ENCODE assay signal across 8 cellular contexts in the genomic region with DNA sequence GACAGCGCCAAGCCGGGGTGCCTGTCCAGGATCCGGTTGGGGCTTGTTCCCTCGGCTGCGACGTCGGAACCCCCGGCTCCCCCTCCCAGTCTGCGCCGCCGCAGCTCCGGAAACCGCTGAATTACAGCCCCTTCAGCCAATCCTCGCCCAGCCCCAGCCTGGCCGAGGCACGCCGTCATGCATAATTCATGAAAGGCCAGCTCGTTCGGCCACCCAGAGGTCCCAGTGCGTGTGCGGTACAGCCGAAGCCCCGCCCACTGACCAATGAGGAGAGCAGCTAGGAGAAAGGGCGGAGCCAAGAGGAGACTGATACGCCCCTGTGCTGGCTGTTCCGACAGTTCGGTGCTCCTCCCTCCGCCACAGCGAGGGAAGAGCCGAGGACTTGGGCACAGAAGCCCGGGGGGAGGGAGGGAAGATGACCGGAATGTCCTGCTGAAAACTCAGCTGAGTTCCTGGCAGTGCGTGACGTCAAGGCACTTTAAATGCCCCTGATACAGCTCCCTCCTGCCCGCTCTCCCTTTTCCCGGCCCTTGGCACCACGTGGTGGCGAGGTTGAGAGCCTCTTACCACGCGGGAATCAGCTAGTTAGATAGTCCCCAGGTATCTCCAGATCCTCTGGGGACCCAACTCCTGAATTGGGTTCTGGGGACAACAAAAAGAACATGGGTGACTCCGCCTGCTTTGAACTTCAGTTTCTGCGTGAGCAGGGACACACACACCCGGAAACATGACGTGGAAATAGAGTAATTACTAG. TPM values are rescaled to one million over a fixed set of nuclear protein-coding genes. Genes with fewer than 3 reads are reported as not detected.
DNase-seq lines count a peak whose midpoint lies in the region; ATAC-seq and TF ChIP-seq lines count a peak whose summit lies in the region.

A gene (minus strand): TSS at position 62 of the 754 bp plus-strand sequence. CDS start 39,926 bp downstream, outside the sequence.

- intact Hi-C loops in left lung (cut with DNase I): no loop called here

- H3K9me3 ChIP-seq in left lung: no peaks in the 10 kb centered on the region

- peak within 1 kb of the TSS; percentile 92 for H3K27ac ChIP-seq in C4-2B
- peak within 1 kb of the TSS; percentile 100 for H3K27ac ChIP-seq in left lung

- peaks cover 18 to 53% of the 10 kb centered on the region in 2 donors for H3K4me1 ChIP-seq in left lung

- H3K36me3 ChIP-seq in left lung: peaks cover 0 to 4% of the 10 kb centered on the region in 2 donors

- H3K4me3 ChIP-seq in left lung: peak within 1 kb of the TSS; percentile 98 to 99

- peak; percentile 100 for DNase-seq in NCI-H774 (lab: John Stamatoyannopoulos, UW)
- DNase-seq in activated CD4-positive, alpha-beta T cell treated with anti-CD3 and anti-CD28 coated beads, Interleukin-2, amount 50 U/mL, for 48 hours: peak; percentile 100
- DNase-seq in dermis blood vessel endothelial cell: peak; percentile 100
- DNase-seq in left lung: peak; percentile 99 to 100
- peak; percentile 100 for DNase-seq in stimulated activated CD4-positive, alpha-beta T cell treated with anti-CD3 and anti-CD28 coated beads, Interleukin-2, amount 100 ng/mL, for 48 hours

- no peaks in the 10 kb centered on the region for H3K27me3 ChIP-seq in left lung

- peak; percentile 88 for ATAC-seq in GM19395 (IDR thresholded peaks at IDR 0.05; ENCODE audit: unreplicated experiment)
- ATAC-seq in HG03565 (IDR thresholded peaks at IDR 0.05; ENCODE audit: unreplicated experiment): peak; percentile 88
- ATAC-seq in left lung: peak; percentile 95

- TF ChIP-seq CTCF in C4-2B (conservative IDR thresholded peaks at IDR 0.05): no peak
- TF ChIP-seq CTCF in left lung (IDR thresholded peaks at IDR 0.05): peak in 1 of 2 donors; percentile 10

RNA-seq across cellular contexts. Expression of the gene that starts here (rescaled TPM):
- 131 and 179 TPM in 2 replicates for total RNA-seq in dermis blood vessel endothelial cell
- 100 to 1,000 TPM; 229 to 271 TPM for total RNA-seq in left lung

Comparison
In these comparisons a context has a peak if more than half of its experiments do, and no peak if none do; other contexts are left out.
1. Peak in every context shown above with its lines: DNase-seq, ATAC-seq, H3K4me3 ChIP-seq and H3K27ac ChIP-seq.